1 cellular context compared by ENCODE assay signal in genomic region chr5:134436523-134437339, GRCh38.
A peak's percentile ranks its signal among the peaks of the same experiment; 100 is the strongest.
TF ChIP-seq lines count a peak whose summit lies in the region.

No MANE protein-coding gene starts in this region.

TF ChIP-seq in HepG2, 621 proteins besides CTCF, POLR2A, EP300 and RAD21 (continued from another document and continues in another):
- TF ChIP-seq ZBTB44 (CRISPR knock-in tag; IDR thresholded peaks at IDR 0.05) (no peak), CEBPG (CRISPR knock-in tag; IDR thresholded peaks at IDR 0.05) (no peak), CBFB (CRISPR knock-in tag; IDR thresholded peaks at IDR 0.05) (no peak), IKZF1 (IDR thresholded peaks at IDR 0.05) (no peak), ZNF367 (CRISPR knock-in tag; IDR thresholded peaks at IDR 0.05; ENCODE audit: borderline replicate concordance) (no peak), PLSCR1 (CRISPR knock-in tag; IDR thresholded peaks at IDR 0.05; ENCODE audit: borderline replicate concordance) (no peak), ZEB1 (IDR thresholded peaks at IDR 0.05; ENCODE audit: insufficient replicate concordance, low read depth) (peak; percentile 72), ZNF790 (CRISPR knock-in tag; IDR thresholded peaks at IDR 0.05; ENCODE audit: borderline replicate concordance) (no peak), ZNF737 (CRISPR knock-in tag; IDR thresholded peaks at IDR 0.05; ENCODE audit: borderline replicate concordance) (no peak), AFF4 (CRISPR knock-in tag; IDR thresholded peaks at IDR 0.05) (no peak), SMAD9 (CRISPR knock-in tag; IDR thresholded peaks at IDR 0.05) (no peak), SIN3B (IDR thresholded peaks at IDR 0.05; ENCODE audit: low read length) (no peak), SIN3A (IDR thresholded peaks at IDR 0.05; ENCODE audit: borderline replicate concordance, low read depth, low read length) (0 out of 2 replicates have a peak, but pooled peaks have one; percentile 41), ADNP (CRISPR knock-in tag; IDR thresholded peaks at IDR 0.05) (no peak), NPAS2 (CRISPR knock-in tag; IDR thresholded peaks at IDR 0.05; ENCODE audit: borderline replicate concordance) (no peak), ZNF577 (CRISPR knock-in tag; IDR thresholded peaks at IDR 0.05; ENCODE audit: borderline replicate concordance, low read depth) (no peak), AGO1 (IDR thresholded peaks at IDR 0.05; ENCODE audit: low read depth, low read length, poor library complexity, severe bottlenecking) (no peak), ZBTB46 (CRISPR knock-in tag; IDR thresholded peaks at IDR 0.05; ENCODE audit: borderline replicate concordance) (no peak), MTA1 (CRISPR knock-in tag; IDR thresholded peaks at IDR 0.05; ENCODE audit: borderline replicate concordance) (no peak), GRHL1 (CRISPR knock-in tag; conservative IDR thresholded peaks at IDR 0.05) (no peak), CC2D1A (CRISPR knock-in tag; IDR thresholded peaks at IDR 0.05) (no peak), TBX2 (CRISPR knock-in tag; IDR thresholded peaks at IDR 0.05; ENCODE audit: borderline replicate concordance) (no peak; the same call in 1 of the 2 replicates), ZNF713 (CRISPR knock-in tag; IDR thresholded peaks at IDR 0.05) (no peak), ZNF543 (CRISPR knock-in tag; IDR thresholded peaks at IDR 0.05) (no peak), SYNCRIP (IDR thresholded peaks at IDR 0.05; ENCODE audit: insufficient read depth, low read depth, low read length) (no peak), IRF9 (CRISPR knock-in tag; IDR thresholded peaks at IDR 0.05; ENCODE audit: borderline replicate concordance) (no peak), HNRNPH1 (optimal IDR thresholded peaks at IDR 0.05; ENCODE audit: low read depth, low read length) (no peak), NFYB (CRISPR knock-in tag; IDR thresholded peaks at IDR 0.05) (no peak), ARID5B (CRISPR knock-in tag; IDR thresholded peaks at IDR 0.05) (peak; percentile 23; the same call in 1 of the 2 replicates), POLR2G (IDR thresholded peaks at IDR 0.05; ENCODE audit: low read depth, low read length) (no peak), ZC3H13 (CRISPR knock-in tag; IDR thresholded peaks at IDR 0.05) (no peak), GPBP1L1 (CRISPR knock-in tag; IDR thresholded peaks at IDR 0.05) (no peak), ZKSCAN8 (CRISPR knock-in tag; IDR thresholded peaks at IDR 0.05; ENCODE audit: borderline replicate concordance) (no peak), GATAD1 (CRISPR knock-in tag; IDR thresholded peaks at IDR 0.05) (peak; percentile 19; the same call in 1 of the 2 replicates), ZGPAT (CRISPR knock-in tag; IDR thresholded peaks at IDR 0.05) (no peak), ZNF674 (CRISPR knock-in tag; IDR thresholded peaks at IDR 0.05; ENCODE audit: low read depth) (no peak), HBP1 (CRISPR knock-in tag; IDR thresholded peaks at IDR 0.05; ENCODE audit: low read depth) (no peak), ZNF691 (CRISPR knock-in tag; IDR thresholded peaks at IDR 0.05; ENCODE audit: borderline replicate concordance, low read depth) (no peak), ZNF510 (CRISPR knock-in tag; IDR thresholded peaks at IDR 0.05; ENCODE audit: low read depth) (no peak)
